ENCODE assay signal across 30 cellular contexts in genomic region chr3:194851941-194852340, GRCh38.
"Had no signal": no experiment of that assay in that cellular context is flagged by ENCODE, and none has a peak within 500 bp of the region (broad histone marks: within the 10 kb centered on the region; RNA-seq: fewer than 3 reads in every experiment).

No MANE protein-coding gene starts in this region.

- H3K4me3 Mint-ChIP-seq: naive B cell; naive thymus-derived CD8-positive, alpha-beta T cell; natural killer cell treated with Interleukin-12 subunit alpha and Interleukin-12 subunit beta and Interleukin-15 and Interleukin-18, amount 100 ng/mL, for 72 hours; nephron progenitor cell; neural crest cell; stimulated activated memory B cell treated with anti-CD40 and anti-IgM and Interleukin-4, amounts not matched to agents 10 μg/mL and 1 μg/mL and 100 μg/mL, for 72 hours; stimulated activated naive CD8-positive, alpha-beta T cell treated with anti-CD3 and anti-CD28 coated beads, Interleukin-15, amount 100 ng/mL, for 72 hours had no signal

- H3K36me3 Mint-ChIP-seq: naive B cell; naive thymus-derived CD8-positive, alpha-beta T cell; natural killer cell treated with Interleukin-12 subunit alpha and Interleukin-12 subunit beta and Interleukin-15 and Interleukin-18, amount 100 ng/mL, for 72 hours; stimulated activated memory B cell treated with anti-CD40 and anti-IgM and Interleukin-4, amounts not matched to agents 10 μg/mL and 1 μg/mL and 100 μg/mL, for 72 hours had no signal

- FAIRE-seq: pancreas, small intestine, urothelium cell line had no signal

- H3K36me3 ChIP-seq: neutrophil, pancreas, prostate gland, right lobe of liver, sigmoid colon, suprapubic skin, tibial artery, transverse colon, upper lobe of left lung, vagina had no signal

- H3K27me3 ChIP-seq: neutrophil, pancreas, right lobe of liver, sigmoid colon, suprapubic skin, testis, tibial artery, transverse colon, upper lobe of left lung, vagina had no signal

- H3K27me3 Mint-ChIP-seq: stimulated activated memory B cell treated with anti-CD40 and anti-IgM and Interleukin-4, amounts not matched to agents 10 μg/mL and 1 μg/mL and 100 μg/mL, for 72 hours had no signal

- H3K27ac ChIP-seq: neutrophil, pancreas, sigmoid colon, suprapubic skin, testis, tibial artery, transverse colon, upper lobe of left lung, vagina had no signal

- H3K4me1 Mint-ChIP-seq: naive B cell; stimulated activated memory B cell treated with anti-CD40 and anti-IgM and Interleukin-4, amounts not matched to agents 10 μg/mL and 1 μg/mL and 100 μg/mL, for 72 hours; stimulated activated naive CD8-positive, alpha-beta T cell treated with anti-CD3 and anti-CD28 coated beads, Interleukin-15, amount 100 ng/mL, for 72 hours had no signal

- DNase-seq: naive B cell; naive thymus-derived CD8-positive, alpha-beta T cell; nephron progenitor cell; nucleus accumbens; pancreas; right cardiac atrium; sigmoid colon; stimulated activated CD4-positive, alpha-beta T cell treated with anti-CD3 and anti-CD28 coated beads, Interleukin-12 subunit alpha, Interleukin-12 subunit beta, amount 100 ng/mL, for 4 hours; stimulated activated CD4-positive, alpha-beta T cell treated with anti-CD3 and anti-CD28 coated beads, Interleukin-1b, Interleukin-23, amount 100 ng/mL, for 48 hours; stimulated activated CD4-positive, alpha-beta T cell treated with anti-CD3 and anti-CD28 coated beads, Interleukin-4, amount 100 ng/mL, for 1 hour; stimulated activated CD4-positive, alpha-beta T cell treated with anti-CD3 and anti-CD28 coated beads, Interleukin-4, amount 100 ng/mL, for 4 hours; stimulated activated CD8-positive, alpha-beta memory T cell treated with anti-CD3 and anti-CD28 coated beads, Interleukin-4, amount 100 ng/mL, for 48 hours; stimulated activated naive CD4-positive, alpha-beta T cell; stimulated activated naive CD8-positive, alpha-beta T cell treated with anti-CD3 and anti-CD28 coated beads, Interleukin-15, amount 100 ng/mL, for 72 hours; stimulated activated naive CD8-positive, alpha-beta T cell treated with anti-CD3 and anti-CD28 coated beads, Interleukin-15, Interleukin-2, amounts not matched to agents 100 U/mL and 50 U/mL, for 24 hours; substantia nigra; tibial artery; transverse colon; upper lobe of left lung had no signal

- H3K4me1 ChIP-seq: pancreas, sigmoid colon, tibial artery had no signal

- H3K9me3 Mint-ChIP-seq: naive thymus-derived CD8-positive, alpha-beta T cell; natural killer cell treated with Interleukin-12 subunit alpha and Interleukin-12 subunit beta and Interleukin-15 and Interleukin-18, amount 100 ng/mL, for 72 hours; neural crest cell; stimulated activated memory B cell treated with anti-CD40 and anti-IgM and Interleukin-4, amounts not matched to agents 10 μg/mL and 1 μg/mL and 100 μg/mL, for 72 hours; stimulated activated naive CD8-positive, alpha-beta T cell treated with anti-CD3 and anti-CD28 coated beads, Interleukin-15, amount 100 ng/mL, for 72 hours had no signal

- H3K4me3 ChIP-seq: pancreas, prostate gland, right lobe of liver, sigmoid colon, suprapubic skin, testis, tibial artery, transverse colon, upper lobe of left lung, vagina had no signal

- H3K27ac Mint-ChIP-seq: naive thymus-derived CD8-positive, alpha-beta T cell; natural killer cell treated with Interleukin-12 subunit alpha and Interleukin-12 subunit beta and Interleukin-15 and Interleukin-18, amount 100 ng/mL, for 72 hours; nephron progenitor cell; stimulated activated memory B cell treated with anti-CD40 and anti-IgM and Interleukin-4, amounts not matched to agents 10 μg/mL and 1 μg/mL and 100 μg/mL, for 72 hours; stimulated activated naive CD8-positive, alpha-beta T cell treated with anti-CD3 and anti-CD28 coated beads, Interleukin-15, amount 100 ng/mL, for 72 hours had no signal

- H3K9me3 ChIP-seq: neutrophil, pancreas, prostate gland, right lobe of liver, sigmoid colon, suprapubic skin, testis, tibial artery, transverse colon, upper lobe of left lung, vagina had no signal
